Comparison of ENCODE assay signal across 9 cellular contexts in the genomic region with DNA sequence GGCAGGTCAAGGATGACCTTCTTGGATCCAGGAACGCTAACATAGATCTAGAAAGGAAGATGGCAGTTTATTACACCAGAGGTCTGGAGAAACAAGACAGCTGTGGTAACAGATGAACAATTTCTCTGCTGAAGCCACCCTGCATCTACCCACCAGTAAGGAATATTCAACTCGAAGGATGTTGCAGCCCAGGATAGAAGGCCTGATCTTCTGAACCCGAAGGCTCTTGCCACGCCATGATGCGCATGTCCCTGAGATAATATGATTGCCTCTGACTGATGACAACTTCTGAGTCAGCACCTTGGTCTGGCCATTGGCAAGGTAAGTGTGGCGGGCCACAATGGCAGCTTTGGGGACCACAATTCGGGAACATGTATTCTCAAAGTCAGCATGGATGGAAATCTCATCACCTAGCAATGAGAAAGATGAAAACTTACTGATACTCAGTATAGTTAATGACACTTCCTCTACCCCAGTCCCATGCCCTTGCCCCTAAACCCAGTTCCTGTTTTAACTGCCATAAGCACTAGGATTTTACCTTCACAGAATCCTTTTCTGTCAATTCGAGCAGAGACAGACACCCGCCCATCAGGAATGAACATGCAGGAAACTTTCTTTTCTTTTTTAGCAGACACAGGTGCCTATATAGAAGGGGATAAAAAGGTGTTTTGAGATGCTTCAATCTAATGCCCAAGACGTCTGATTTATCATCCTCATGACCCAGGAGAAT. TPM values are rescaled to one million over a fixed set of nuclear protein-coding genes. Genes with fewer than 3 reads are reported as not detected.
DNase-seq lines count a peak whose midpoint lies in the region; ATAC-seq, FAIRE-seq and TF ChIP-seq lines count a peak whose summit lies in the region.
"Had no signal": no experiment of that assay in that cellular context is flagged by ENCODE, and none has a peak within 500 bp of the region (broad histone marks: within the 10 kb centered on the region; RNA-seq: fewer than 3 reads in every experiment).

No MANE protein-coding gene starts in this region.

- H3K9me3 Mint-ChIP-seq in activated naive CD8-positive, alpha-beta T cell treated with anti-CD3 and anti-CD28 coated beads, Interleukin-2, amount 50 U/mL, for 24 hours = no peaks in the 10 kb centered on the region

- intact Hi-C loops in HepG2 (cut with micrococcal nuclease; ENCODE audit: unreplicated experiment) (no loop called here), testis (cut with DNase I; ENCODE audit: low total_unique reads) (no loop called here)

- H3K36me3 Mint-ChIP-seq in activated naive CD8-positive, alpha-beta T cell treated with anti-CD3 and anti-CD28 coated beads, Interleukin-2, amount 50 U/mL, for 24 hours (ENCODE audit: low read depth) = peaks cover 43% of the 10 kb centered on the region

- CTCF ChIA-PET in BJ (lab: Yijun Ruan, JAX) (interaction anchor here (1.3 to 12.4 kb wide), 3 partner anchors 8 to 17 kb away, joined by 3 to 117 read pairs (median 6); no protein-coding TSS in a partner anchor), HepG2 (lab: Yijun Ruan, JAX; ENCODE audit: low intra/inter-chr PET ratio, low total read pairs) (no interaction called here)

- peak overlapping the region; percentile 56 for H3K4me3 ChIP-seq in BJ (ENCODE audit: low read depth, low read length)
- H3K4me3 ChIP-seq in HepG2 (replicated peaks in 1 of 3; ENCODE audit: insufficient read depth in 1 of 3, low read depth in 2 of 3, low read length in 3 of 3) = peak overlapping the region; percentile 68 to 98 (median 91)
- peak overlapping the region; percentile 82 to 91 for H3K4me3 ChIP-seq in testis

- WGBS in HepG2 (ENCODE audit: low lambda C conversion rate) = 65% methylated on average over 9 of the region's 10 CpGs
- 55 to 70% methylated on average over 10 of the region's 10 CpGs for WGBS in testis, 2 donors

- H3K27ac Mint-ChIP-seq in activated naive CD8-positive, alpha-beta T cell treated with anti-CD3 and anti-CD28 coated beads, Interleukin-2, amount 50 U/mL, for 24 hours = peak overlapping the region; percentile 91

- TF ChIP-seq EP300 in HepG2 (IDR thresholded peaks at IDR 0.05; ENCODE audit: low read depth in 2 of 2, low read length in 2 of 2) (no peak), HepG2 (CRISPR knock-in tag; IDR thresholded peaks at IDR 0.05; ENCODE audit: borderline replicate concordance) (no peak)

- TF ChIP-seq POLR2A in HepG2 (IDR thresholded peaks at IDR 0.05; ENCODE audit: insufficient read depth in 1 of 2, low read depth in 2 of 2, low read length in 2 of 2) = no peak
- no peak for TF ChIP-seq POLR2A in testis (IDR thresholded peaks at IDR 0.05)

- no peak for FAIRE-seq in HepG2 (lab: Jason Lieb, UNC)

- TF ChIP-seq RAD21 in HepG2 (CRISPR knock-in tag; IDR thresholded peaks at IDR 0.05) = no peak

- H3K36me3 ChIP-seq in BJ (ENCODE audit: control insufficient read depth, insufficient read depth, low read length) (peaks cover 21% of the 10 kb centered on the region), HepG2 (replicated peaks in 1 of 2; ENCODE audit: control insufficient read depth in 1 of 2, insufficient read depth in 2 of 2, low read length in 2 of 2) (peaks cover 2 to 22% of the 10 kb centered on the region in 2 experiments; a peak in 3 of 5 replicates), testis (ENCODE audit: low read depth, missing control alignments) (no peaks in the 10 kb centered on the region)

- peak overlapping the region; percentile 97 for H3K4me2 ChIP-seq in HepG2 (ENCODE audit: low read depth, low read length)

- H3K9me3 ChIP-seq in HepG2 (ENCODE audit: low read length) (no peaks in the 10 kb centered on the region), testis (no peaks in the 10 kb centered on the region)

- peaks cover 50% of the 10 kb centered on the region for H4K20me1 ChIP-seq in HepG2 (ENCODE audit: insufficient read depth, low read length)

- no peak overlapping the region for H2AFZ ChIP-seq in HepG2 (ENCODE audit: low read length)

- H3K4me1 Mint-ChIP-seq in activated naive CD8-positive, alpha-beta T cell treated with anti-CD3 and anti-CD28 coated beads, Interleukin-2, amount 50 U/mL, for 24 hours = peaks cover 71% of the 10 kb centered on the region

- peak overlapping the region; percentile 93 for H3K9ac ChIP-seq in HepG2 (ENCODE audit: insufficient read depth, low read depth, low read length)

- H3K27ac ChIP-seq in HepG2 (ENCODE audit: extremely low read length, insufficient read depth, low read length) = peak overlapping the region; percentile 94
- H3K27ac ChIP-seq in testis = peak overlapping the region; percentile 95 to 98

- ATAC-seq in activated naive CD8-positive, alpha-beta T cell treated with anti-CD3 and anti-CD28 coated beads, Interleukin-2, amount 50 U/mL, for 24 hours = peak; percentile 31
- ATAC-seq in HepG2 (no peak), GM19455 (IDR thresholded peaks at IDR 0.05; ENCODE audit: unreplicated experiment) (no peak)

- no TSS peak for BruUV-seq in HepG2 (replicated peaks; lab: Mats Ljungman, UMichigan)

- H3K27me3 ChIP-seq in BJ (ENCODE audit: control insufficient read depth, insufficient read depth, low read length) = no peaks in the 10 kb centered on the region
- no peaks in the 10 kb centered on the region; a peak in 1 of 5 replicates for H3K27me3 ChIP-seq in HepG2 (ENCODE audit: control insufficient read depth in 1 of 2, insufficient read depth in 2 of 2, low read length in 2 of 2)
- H3K27me3 ChIP-seq in testis = no peaks in the 10 kb centered on the region

- TF ChIP-seq CTCF in BJ (IDR thresholded peaks at IDR 0.05; ENCODE audit: insufficient read depth, low read depth, low read length) (no peak), HepG2 (CRISPR knock-in tag; IDR thresholded peaks at IDR 0.05) (no peak), testis (IDR thresholded peaks at IDR 0.05) (no peak)

- H3K4me1 ChIP-seq in HepG2 (ENCODE audit: insufficient read depth, low read length) = peaks cover 76% of the 10 kb centered on the region
- H3K4me1 ChIP-seq in testis = peaks cover 19% of the 10 kb centered on the region

- H3K4me3 Mint-ChIP-seq in activated naive CD8-positive, alpha-beta T cell treated with anti-CD3 and anti-CD28 coated beads, Interleukin-2, amount 50 U/mL, for 24 hours = peak overlapping the region; percentile 85

- in situ Hi-C loops in HepG2 (cut with HindIII; ENCODE audit: extremely low pct_ligation_motif_present, low pct_unique_long_range_greater_than_20kb) = no loop called here

- POLR2A ChIA-PET in BJ (lab: Charles Lee) (no interaction called here), HepG2 (lab: Yijun Ruan, JAX) (no interaction called here)

- peaks cover 33% of the 10 kb centered on the region for H3K79me2 ChIP-seq in HepG2 (ENCODE audit: insufficient read depth, low read length)

- no peak for DNase-seq in BJ (ENCODE audit: low read depth)
- DNase-seq in NAMALWA (ENCODE audit: low spot score) = peak; percentile 15
- peak; percentile 62 for DNase-seq in activated naive CD8-positive, alpha-beta T cell treated with anti-CD3 and anti-CD28 coated beads, Interleukin-2, amount 50 U/mL, for 24 hours
- no peak for DNase-seq in HepG2 (ENCODE audit: low spot score)
- DNase-seq in testis = no peak
- DNase-seq in NCI-H446 (lab: John Stamatoyannopoulos, UW) = no peak
- DNase-seq in NCI-H748 treated with DMSO at 0.1 percent for 48 hours (lab: John Stamatoyannopoulos, UW) = no peak

- no peaks in the 10 kb centered on the region for H3K27me3 Mint-ChIP-seq in activated naive CD8-positive, alpha-beta T cell treated with anti-CD3 and anti-CD28 coated beads, Interleukin-2, amount 50 U/mL, for 24 hours

RNA-seq across cellular contexts. Expression of a gene that starts 1.8 kb away (rescaled TPM):
- polyA plus RNA-seq in BJ (2011; rRNA removed) (212 and 258 TPM in 2 replicates), HepG2 (2011; rRNA removed) (237 and 283 TPM in 2 replicates), testis (ENCODE audit: insufficient read depth, low read depth, low replicate concordance) (274 TPM)
- polyA minus RNA-seq in BJ (2011; rRNA and poly(A)+ RNA removed) = 165 and 309 TPM in 2 replicates
- total RNA-seq in HepG2 (2016; rRNA removed; fragmentation: Illumina TruSeq; extraction: Trizol) (24.4 and 25.4 TPM in 2 replicates), testis (100 to 1,000 TPM; 268 to 328 TPM)
- total RNA-seq in HepG2 (2016; cell fraction: cytosol; rRNA removed; fragmentation: Illumina TruSeq; extraction: Trizol; ENCODE audit: low read depth) = 4.1 and 4.3 TPM in 2 replicates
- 23.8 and 24.4 TPM in 2 replicates for total RNA-seq in HepG2 (2016; cell fraction: insoluble cytoplasmic fraction; rRNA removed; fragmentation: Illumina TruSeq; extraction: Trizol)
- total RNA-seq in HepG2 (2016; cell fraction: membrane; rRNA removed; fragmentation: Illumina TruSeq; extraction: Trizol) = 11.5 and 11.6 TPM in 2 replicates
- 34.7 and 39.5 TPM in 2 replicates for total RNA-seq in HepG2 (2016; cell fraction: nucleus; rRNA removed; fragmentation: Illumina TruSeq; extraction: Trizol)
- 133 and 240 TPM in 2 replicates for polyA plus RNA-seq in HepG2 (2011; cell fraction: cytosol; rRNA removed)
- polyA plus RNA-seq in HepG2 (2011; cell fraction: nucleus; rRNA removed) = 150 and 152 TPM in 2 replicates
- polyA plus RNA-seq in HepG2 (2012) = 191 and 204 TPM in 2 replicates
- 1.0 and 1.3 TPM in 2 replicates for polyA plus RNA-seq in HepG2 (2016; cell fraction: cytosol; fragmentation: Illumina TruSeq; extraction: Trizol; ENCODE audit: low read depth)
- 19.6 and 21.5 TPM in 2 replicates for polyA plus RNA-seq in HepG2 (2016; cell fraction: insoluble cytoplasmic fraction; fragmentation: Illumina TruSeq; extraction: Trizol; ENCODE audit: low read depth)
- polyA plus RNA-seq in HepG2 (2016; cell fraction: membrane; fragmentation: Illumina TruSeq; extraction: Trizol; ENCODE audit: low read depth) = 3.9 and 4.1 TPM in 2 replicates
- polyA plus RNA-seq in HepG2 (2016; cell fraction: nucleus; fragmentation: Illumina TruSeq; extraction: Trizol; ENCODE audit: insufficient read depth, low read depth) = 35.2 and 39.0 TPM in 2 replicates
- 132 and 425 TPM in 2 replicates for polyA minus RNA-seq in HepG2 (2011; rRNA and poly(A)+ RNA removed; ENCODE audit: low replicate concordance)
- polyA minus RNA-seq in HepG2 (2011; cell fraction: cytosol; rRNA and poly(A)+ RNA removed) = 117 and 168 TPM in 2 replicates
- polyA minus RNA-seq in HepG2 (2011; cell fraction: nucleus; rRNA and poly(A)+ RNA removed) = 259 and 346 TPM in 2 replicates

RNA-seq across cellular contexts. Expression of a gene that starts 27.0 kb away (rescaled TPM):
- polyA plus RNA-seq in BJ (2011; rRNA removed) = not detected in 2 replicates
- not detected in 2 replicates for polyA minus RNA-seq in BJ (2011; rRNA and poly(A)+ RNA removed)
- 0.15 and 0.18 TPM in 2 replicates for total RNA-seq in HepG2 (2016; rRNA removed; fragmentation: Illumina TruSeq; extraction: Trizol)
- 0.35 TPM in 1 of 2 replicates, not detected in the other for total RNA-seq in HepG2 (2016; cell fraction: cytosol; rRNA removed; fragmentation: Illumina TruSeq; extraction: Trizol; ENCODE audit: low read depth)
- total RNA-seq in HepG2 (2016; cell fraction: insoluble cytoplasmic fraction; rRNA removed; fragmentation: Illumina TruSeq; extraction: Trizol) = 0.30 TPM in 1 of 2 replicates, not detected in the other
- 0.22 and 0.28 TPM in 2 replicates for total RNA-seq in HepG2 (2016; cell fraction: membrane; rRNA removed; fragmentation: Illumina TruSeq; extraction: Trizol)
- not detected in 2 replicates for total RNA-seq in HepG2 (2016; cell fraction: nucleus; rRNA removed; fragmentation: Illumina TruSeq; extraction: Trizol)
- 0.03 TPM in 1 of 2 replicates, not detected in the other for polyA plus RNA-seq in HepG2 (2011; rRNA removed)
- polyA plus RNA-seq in HepG2 (2011; cell fraction: cytosol; rRNA removed) = 0.03 and 0.05 TPM in 2 replicates
- not detected in 2 replicates for polyA plus RNA-seq in HepG2 (2011; cell fraction: nucleus; rRNA removed)
- polyA plus RNA-seq in HepG2 (2012) = not detected in 2 replicates
- polyA plus RNA-seq in HepG2 (2016; cell fraction: cytosol; fragmentation: Illumina TruSeq; extraction: Trizol; ENCODE audit: low read depth) = 0.08 and 0.12 TPM in 2 replicates
- polyA plus RNA-seq in HepG2 (2016; cell fraction: insoluble cytoplasmic fraction; fragmentation: Illumina TruSeq; extraction: Trizol; ENCODE audit: low read depth) = not detected in 2 replicates
- polyA plus RNA-seq in HepG2 (2016; cell fraction: membrane; fragmentation: Illumina TruSeq; extraction: Trizol; ENCODE audit: low read depth) = not detected in 2 replicates
- polyA plus RNA-seq in HepG2 (2016; cell fraction: nucleus; fragmentation: Illumina TruSeq; extraction: Trizol; ENCODE audit: insufficient read depth, low read depth) = not detected in 2 replicates
- polyA minus RNA-seq in HepG2 (2011; rRNA and poly(A)+ RNA removed; ENCODE audit: low replicate concordance) = not detected in 2 replicates
- not detected in 2 replicates for polyA minus RNA-seq in HepG2 (2011; cell fraction: cytosol; rRNA and poly(A)+ RNA removed)
- not detected in 2 replicates for polyA minus RNA-seq in HepG2 (2011; cell fraction: nucleus; rRNA and poly(A)+ RNA removed)
- under 1 TPM in 1 of 2 donors, not detected in 1; 0.43 TPM for total RNA-seq in testis
- polyA plus RNA-seq in testis (ENCODE audit: insufficient read depth, low read depth, low replicate concordance) = 7.7 TPM
- total RNA-seq: pulmonary artery endothelial cell had no signal

RNA-seq across cellular contexts. Expression of a gene that starts 30.1 kb away (rescaled TPM):
- 13.2 and 19.2 TPM in 2 replicates for polyA plus RNA-seq in BJ (2011; rRNA removed)
- 6.6 and 8.6 TPM in 2 replicates for polyA minus RNA-seq in BJ (2011; rRNA and poly(A)+ RNA removed)
- total RNA-seq in HepG2 (2016; rRNA removed; fragmentation: Illumina TruSeq; extraction: Trizol) = 12.4 and 15.3 TPM in 2 replicates
- 7.1 and 7.5 TPM in 2 replicates for total RNA-seq in HepG2 (2016; cell fraction: cytosol; rRNA removed; fragmentation: Illumina TruSeq; extraction: Trizol; ENCODE audit: low read depth)
- 12.8 and 14.4 TPM in 2 replicates for total RNA-seq in HepG2 (2016; cell fraction: insoluble cytoplasmic fraction; rRNA removed; fragmentation: Illumina TruSeq; extraction: Trizol)
- 15.4 and 17.0 TPM in 2 replicates for total RNA-seq in HepG2 (2016; cell fraction: membrane; rRNA removed; fragmentation: Illumina TruSeq; extraction: Trizol)
- total RNA-seq in HepG2 (2016; cell fraction: nucleus; rRNA removed; fragmentation: Illumina TruSeq; extraction: Trizol) = 5.4 and 6.2 TPM in 2 replicates
- 10.8 and 11.5 TPM in 2 replicates for polyA plus RNA-seq in HepG2 (2011; rRNA removed)
- polyA plus RNA-seq in HepG2 (2011; cell fraction: cytosol; rRNA removed) = 7.4 and 7.9 TPM in 2 replicates
- 5.1 and 6.2 TPM in 2 replicates for polyA plus RNA-seq in HepG2 (2011; cell fraction: nucleus; rRNA removed)
- 14.4 and 20.2 TPM in 2 replicates for polyA plus RNA-seq in HepG2 (2012)
- 10.0 and 10.7 TPM in 2 replicates for polyA plus RNA-seq in HepG2 (2016; cell fraction: cytosol; fragmentation: Illumina TruSeq; extraction: Trizol; ENCODE audit: low read depth)
- 21.5 and 23.2 TPM in 2 replicates for polyA plus RNA-seq in HepG2 (2016; cell fraction: insoluble cytoplasmic fraction; fragmentation: Illumina TruSeq; extraction: Trizol; ENCODE audit: low read depth)
- polyA plus RNA-seq in HepG2 (2016; cell fraction: membrane; fragmentation: Illumina TruSeq; extraction: Trizol; ENCODE audit: low read depth) = 20.0 and 21.6 TPM in 2 replicates
- 11.4 and 13.9 TPM in 2 replicates for polyA plus RNA-seq in HepG2 (2016; cell fraction: nucleus; fragmentation: Illumina TruSeq; extraction: Trizol; ENCODE audit: insufficient read depth, low read depth)
- polyA minus RNA-seq in HepG2 (2011; rRNA and poly(A)+ RNA removed; ENCODE audit: low replicate concordance) = 2.5 and 3.4 TPM in 2 replicates
- 2.5 and 4.6 TPM in 2 replicates for polyA minus RNA-seq in HepG2 (2011; cell fraction: cytosol; rRNA and poly(A)+ RNA removed)
- 5.0 and 6.6 TPM in 2 replicates for polyA minus RNA-seq in HepG2 (2011; cell fraction: nucleus; rRNA and poly(A)+ RNA removed)
- total RNA-seq in testis = 10 to 100 TPM; 20.9 to 23.5 TPM
- polyA plus RNA-seq in testis (ENCODE audit: insufficient read depth, low read depth, low replicate concordance) = 37.9 TPM

RNA-seq across cellular contexts. Expression of a gene that starts 30.2 kb away (rescaled TPM):
- polyA plus RNA-seq in BJ (2011; rRNA removed) (1.3 and 1.4 TPM in 2 replicates), HepG2 (2011; rRNA removed) (0.05 and 0.07 TPM in 2 replicates), testis (ENCODE audit: insufficient read depth, low read depth, low replicate concordance) (0.51 TPM)
- 1.5 TPM in 2 replicates for polyA minus RNA-seq in BJ (2011; rRNA and poly(A)+ RNA removed)
- total RNA-seq in HepG2 (2016; rRNA removed; fragmentation: Illumina TruSeq; extraction: Trizol) (0.07 and 0.14 TPM in 2 replicates), testis (under 1 TPM; 0.31 to 0.43 TPM)
- not detected in 2 replicates for total RNA-seq in HepG2 (2016; cell fraction: cytosol; rRNA removed; fragmentation: Illumina TruSeq; extraction: Trizol; ENCODE audit: low read depth)
- 0.04 TPM in 1 of 2 replicates, not detected in the other for total RNA-seq in HepG2 (2016; cell fraction: insoluble cytoplasmic fraction; rRNA removed; fragmentation: Illumina TruSeq; extraction: Trizol)
- 0.03 and 0.07 TPM in 2 replicates for total RNA-seq in HepG2 (2016; cell fraction: membrane; rRNA removed; fragmentation: Illumina TruSeq; extraction: Trizol)
- total RNA-seq in HepG2 (2016; cell fraction: nucleus; rRNA removed; fragmentation: Illumina TruSeq; extraction: Trizol) = 0.13 and 0.19 TPM in 2 replicates
- 0.04 and 0.05 TPM in 2 replicates for polyA plus RNA-seq in HepG2 (2011; cell fraction: cytosol; rRNA removed)
- 0.47 and 0.53 TPM in 2 replicates for polyA plus RNA-seq in HepG2 (2011; cell fraction: nucleus; rRNA removed)
- polyA plus RNA-seq in HepG2 (2012) = 0.11 and 0.19 TPM in 2 replicates
- polyA plus RNA-seq in HepG2 (2016; cell fraction: cytosol; fragmentation: Illumina TruSeq; extraction: Trizol; ENCODE audit: low read depth) = not detected in 2 replicates
- 0.08 TPM in 1 of 2 replicates, not detected in the other for polyA plus RNA-seq in HepG2 (2016; cell fraction: insoluble cytoplasmic fraction; fragmentation: Illumina TruSeq; extraction: Trizol; ENCODE audit: low read depth)
- 0.05 TPM in 1 of 2 replicates, not detected in the other for polyA plus RNA-seq in HepG2 (2016; cell fraction: membrane; fragmentation: Illumina TruSeq; extraction: Trizol; ENCODE audit: low read depth)
- polyA plus RNA-seq in HepG2 (2016; cell fraction: nucleus; fragmentation: Illumina TruSeq; extraction: Trizol; ENCODE audit: insufficient read depth, low read depth) = 0.12 and 0.16 TPM in 2 replicates
- 0.08 and 1.4 TPM in 2 replicates for polyA minus RNA-seq in HepG2 (2011; rRNA and poly(A)+ RNA removed; ENCODE audit: low replicate concordance)
- polyA minus RNA-seq in HepG2 (2011; cell fraction: cytosol; rRNA and poly(A)+ RNA removed) = not detected in 2 replicates
- 0.25 and 0.39 TPM in 2 replicates for polyA minus RNA-seq in HepG2 (2011; cell fraction: nucleus; rRNA and poly(A)+ RNA removed)

RNA-seq across cellular contexts. Expression of a gene that starts 36.7 kb away (rescaled TPM):
- polyA plus RNA-seq in BJ (2011; rRNA removed) = 35.1 and 42.1 TPM in 2 replicates
- 22.7 and 23.4 TPM in 2 replicates for polyA minus RNA-seq in BJ (2011; rRNA and poly(A)+ RNA removed)
- 8.1 and 10.9 TPM in 2 replicates for total RNA-seq in HepG2 (2016; rRNA removed; fragmentation: Illumina TruSeq; extraction: Trizol)
- 1.6 TPM in 2 replicates for total RNA-seq in HepG2 (2016; cell fraction: cytosol; rRNA removed; fragmentation: Illumina TruSeq; extraction: Trizol; ENCODE audit: low read depth)
- total RNA-seq in HepG2 (2016; cell fraction: insoluble cytoplasmic fraction; rRNA removed; fragmentation: Illumina TruSeq; extraction: Trizol) = 8.3 and 9.6 TPM in 2 replicates
- total RNA-seq in HepG2 (2016; cell fraction: membrane; rRNA removed; fragmentation: Illumina TruSeq; extraction: Trizol) = 6.8 and 7.1 TPM in 2 replicates
- total RNA-seq in HepG2 (2016; cell fraction: nucleus; rRNA removed; fragmentation: Illumina TruSeq; extraction: Trizol) = 5.0 and 5.9 TPM in 2 replicates
- 19.4 and 24.9 TPM in 2 replicates for polyA plus RNA-seq in HepG2 (2011; rRNA removed)
- polyA plus RNA-seq in HepG2 (2011; cell fraction: cytosol; rRNA removed) = 19.3 and 22.0 TPM in 2 replicates
- 5.2 and 7.4 TPM in 2 replicates for polyA plus RNA-seq in HepG2 (2011; cell fraction: nucleus; rRNA removed)
- polyA plus RNA-seq in HepG2 (2012) = 4.8 and 5.8 TPM in 2 replicates
- 1.3 and 1.7 TPM in 2 replicates for polyA plus RNA-seq in HepG2 (2016; cell fraction: cytosol; fragmentation: Illumina TruSeq; extraction: Trizol; ENCODE audit: low read depth)
- 12.8 and 15.5 TPM in 2 replicates for polyA plus RNA-seq in HepG2 (2016; cell fraction: insoluble cytoplasmic fraction; fragmentation: Illumina TruSeq; extraction: Trizol; ENCODE audit: low read depth)
- polyA plus RNA-seq in HepG2 (2016; cell fraction: membrane; fragmentation: Illumina TruSeq; extraction: Trizol; ENCODE audit: low read depth) = 5.7 and 5.8 TPM in 2 replicates
- polyA plus RNA-seq in HepG2 (2016; cell fraction: nucleus; fragmentation: Illumina TruSeq; extraction: Trizol; ENCODE audit: insufficient read depth, low read depth) = 9.8 and 10.9 TPM in 2 replicates
- polyA minus RNA-seq in HepG2 (2011; rRNA and poly(A)+ RNA removed; ENCODE audit: low replicate concordance) = 15.4 and 31.6 TPM in 2 replicates
- polyA minus RNA-seq in HepG2 (2011; cell fraction: cytosol; rRNA and poly(A)+ RNA removed) = 12.6 and 13.9 TPM in 2 replicates
- 5.9 and 7.2 TPM in 2 replicates for polyA minus RNA-seq in HepG2 (2011; cell fraction: nucleus; rRNA and poly(A)+ RNA removed)
- 10 to 100 TPM; 15.8 to 20.6 TPM for total RNA-seq in testis
- polyA plus RNA-seq in testis (ENCODE audit: insufficient read depth, low read depth, low replicate concordance) = 16.6 TPM

Comparison
In these comparisons a context has a peak if more than half of its experiments do, and no peak if none do; other contexts are left out.
1. DNase-seq: peak in NAMALWA (single experiment) and activated naive CD8-positive, alpha-beta T cell treated with anti-CD3 and anti-CD28 coated beads, Interleukin-2, amount 50 U/mL, for 24 hours (single experiment); none in BJ (single experiment), HepG2 (single experiment), testis (single experiment), NCI-H446 (0 of 2) and NCI-H748 treated with DMSO at 0.1 percent for 48 hours (single experiment).
2. Peak in every context shown above with its lines, with median percentiles within 50 percentile points of each other: H3K4me3 ChIP-seq.